In genomic region chr18:48994044-48994651, GRCh38 we compare ENCODE assay signal across 9 cellular contexts. TPM values are rescaled to one million over a fixed set of nuclear protein-coding genes. Genes with fewer than 3 reads are reported as not detected.
A peak's percentile ranks its signal among the peaks of the same experiment; 100 is the strongest.
DNase-seq lines count a peak whose midpoint lies in the region; ATAC-seq and TF ChIP-seq lines count a peak whose summit lies in the region.
"Had no signal": no experiment of that assay in that cellular context is flagged by ENCODE, and none has a peak within 500 bp of the region (broad histone marks: within the 10 kb centered on the region; RNA-seq: fewer than 3 reads in every experiment).

No MANE protein-coding gene starts in this region.

- no peaks in the 10 kb centered on the region for H3K36me3 Mint-ChIP-seq in activated T-helper 17 cell treated with anti-CD3 and anti-CD28 coated beads, Interleukin-2, amount 50 U/mL, for 72 hours (ENCODE audit: low read depth)

- H3K27ac ChIP-seq in hepatocyte (peak overlapping the region; percentile 80), stomach smooth muscle (ENCODE audit: low read length) (peak overlapping the region; percentile 77)

- no peaks in the 10 kb centered on the region for H3K79me2 ChIP-seq in hepatocyte

- no peaks in the 10 kb centered on the region for H3K36me3 ChIP-seq in hepatocyte (replicated peaks; ENCODE audit: insufficient read depth, low read depth)
- no peaks in the 10 kb centered on the region for H3K36me3 ChIP-seq in stomach smooth muscle (ENCODE audit: control insufficient read depth in 2 of 2, insufficient read depth in 2 of 2, low read length in 2 of 2)

- peak overlapping the region in 1 of 2 donors; percentile 29 for H3K9ac ChIP-seq in stomach smooth muscle (ENCODE audit: low read length in 2 of 2)

- peaks cover 71% of the 10 kb centered on the region for H3K4me1 ChIP-seq in hepatocyte (ENCODE audit: insufficient read depth)
- peaks cover 58% of the 10 kb centered on the region for H3K4me1 ChIP-seq in stomach smooth muscle (ENCODE audit: control insufficient read depth, insufficient read depth, low read length)

- H3K27me3 Mint-ChIP-seq in activated T-helper 17 cell treated with anti-CD3 and anti-CD28 coated beads, Interleukin-2, amount 50 U/mL, for 72 hours = no peaks in the 10 kb centered on the region

- no peak for TF ChIP-seq CTCF in hepatocyte (IDR thresholded peaks at IDR 0.05; ENCODE audit: poor library complexity)

- H3K4me1 Mint-ChIP-seq in activated T-helper 17 cell treated with anti-CD3 and anti-CD28 coated beads, Interleukin-2, amount 50 U/mL, for 72 hours = peaks cover 3% of the 10 kb centered on the region

- peak overlapping the region; percentile 30 for H3K4me2 ChIP-seq in hepatocyte

- H3K9me3 Mint-ChIP-seq in activated T-helper 17 cell treated with anti-CD3 and anti-CD28 coated beads, Interleukin-2, amount 50 U/mL, for 72 hours = no peaks in the 10 kb centered on the region

- ATAC-seq in activated T-helper 17 cell treated with anti-CD3 and anti-CD28 coated beads, Interleukin-2, amount 50 U/mL, for 72 hours (replicated peaks) = no peak
- ATAC-seq in HG02571 (IDR thresholded peaks at IDR 0.05; ENCODE audit: unreplicated experiment) (no peak), GM18909 (IDR thresholded peaks at IDR 0.05; ENCODE audit: poor library complexity, unreplicated experiment) (no peak)

- H2AFZ ChIP-seq in hepatocyte = no peak overlapping the region

- H3K9me3 ChIP-seq in hepatocyte (ENCODE audit: low read depth) (no peaks in the 10 kb centered on the region), stomach smooth muscle (ENCODE audit: control insufficient read depth in 2 of 2, low read length in 2 of 2) (no peaks in the 10 kb centered on the region)

- DNase-seq in H4 (ENCODE audit: low spot score) (peak; percentile 49), hepatocyte (ENCODE audit: low spot score) (peak; percentile 49), NCI-H1694 (lab: John Stamatoyannopoulos, UW) (no peak), RPMI8226 (no peak)
- DNase-seq: stimulated activated CD4-positive, alpha-beta T cell treated with anti-CD3 and anti-CD28 coated beads, Interleukin-12 subunit alpha, Interleukin-12 subunit beta, amount 100 ng/mL, for 4 hours had no signal

- WGBS in hepatocyte (ENCODE audit: low lambda C conversion rate, missing lambda C conversion rate) = 39% methylated on average over 15 of the region's 15 CpGs

- H3K4me3 Mint-ChIP-seq in activated T-helper 17 cell treated with anti-CD3 and anti-CD28 coated beads, Interleukin-2, amount 50 U/mL, for 72 hours = no peak overlapping the region

- H3K9me2 ChIP-seq in hepatocyte (replicated peaks; ENCODE audit: insufficient read depth) = no peaks in the 10 kb centered on the region

- H3K4me3 ChIP-seq in hepatocyte = no peak overlapping the region
- peak overlapping the region in 1 of 2 donors; percentile 35 for H3K4me3 ChIP-seq in stomach smooth muscle (ENCODE audit: low read length in 2 of 2)

- peak overlapping the region; percentile 54 for H3K27ac Mint-ChIP-seq in activated T-helper 17 cell treated with anti-CD3 and anti-CD28 coated beads, Interleukin-2, amount 50 U/mL, for 72 hours

- no peaks in the 10 kb centered on the region for H4K20me1 ChIP-seq in hepatocyte (ENCODE audit: insufficient read depth, poor library complexity, severe bottlenecking)

- H3K27me3 ChIP-seq in hepatocyte (no peaks in the 10 kb centered on the region), stomach smooth muscle (ENCODE audit: control insufficient read depth in 1 of 2, insufficient read depth in 2 of 2, low read length in 2 of 2) (no peaks in the 10 kb centered on the region)

RNA-seq across cellular contexts. Expression of gene SMAD7, which starts 43.4 kb away (rescaled TPM):
- total RNA-seq in H4 (2014; rRNA removed; shearing (Covaris generic)) = 6.9 and 10.1 TPM in 2 replicates
- 10 to 100 TPM; 23.4 to 40.7 TPM for total RNA-seq in activated T-helper 17 cell treated with anti-CD3 and anti-CD28 coated beads, Interleukin-2, amount 50 U/mL, for 72 hours
- total RNA-seq in hepatocyte = 66.2 and 71.1 TPM in 2 replicates
- polyA plus RNA-seq in hepatocyte = 61.5 and 65.4 TPM in 2 replicates

Comparison
In these comparisons a context has a peak if more than half of its experiments do, and no peak if none do; other contexts are left out.
1. DNase-seq: peak in H4 (single experiment) and hepatocyte (single experiment); none in NCI-H1694 (single experiment) and RPMI8226 (single experiment).